ENCODE assay signal across 1 cellular context in genomic region chr9:35489313-35490154, GRCh38.
A peak's percentile ranks its signal among the peaks of the same experiment; 100 is the strongest.
TF ChIP-seq lines count a peak whose summit lies in the region.

A gene with protein sequence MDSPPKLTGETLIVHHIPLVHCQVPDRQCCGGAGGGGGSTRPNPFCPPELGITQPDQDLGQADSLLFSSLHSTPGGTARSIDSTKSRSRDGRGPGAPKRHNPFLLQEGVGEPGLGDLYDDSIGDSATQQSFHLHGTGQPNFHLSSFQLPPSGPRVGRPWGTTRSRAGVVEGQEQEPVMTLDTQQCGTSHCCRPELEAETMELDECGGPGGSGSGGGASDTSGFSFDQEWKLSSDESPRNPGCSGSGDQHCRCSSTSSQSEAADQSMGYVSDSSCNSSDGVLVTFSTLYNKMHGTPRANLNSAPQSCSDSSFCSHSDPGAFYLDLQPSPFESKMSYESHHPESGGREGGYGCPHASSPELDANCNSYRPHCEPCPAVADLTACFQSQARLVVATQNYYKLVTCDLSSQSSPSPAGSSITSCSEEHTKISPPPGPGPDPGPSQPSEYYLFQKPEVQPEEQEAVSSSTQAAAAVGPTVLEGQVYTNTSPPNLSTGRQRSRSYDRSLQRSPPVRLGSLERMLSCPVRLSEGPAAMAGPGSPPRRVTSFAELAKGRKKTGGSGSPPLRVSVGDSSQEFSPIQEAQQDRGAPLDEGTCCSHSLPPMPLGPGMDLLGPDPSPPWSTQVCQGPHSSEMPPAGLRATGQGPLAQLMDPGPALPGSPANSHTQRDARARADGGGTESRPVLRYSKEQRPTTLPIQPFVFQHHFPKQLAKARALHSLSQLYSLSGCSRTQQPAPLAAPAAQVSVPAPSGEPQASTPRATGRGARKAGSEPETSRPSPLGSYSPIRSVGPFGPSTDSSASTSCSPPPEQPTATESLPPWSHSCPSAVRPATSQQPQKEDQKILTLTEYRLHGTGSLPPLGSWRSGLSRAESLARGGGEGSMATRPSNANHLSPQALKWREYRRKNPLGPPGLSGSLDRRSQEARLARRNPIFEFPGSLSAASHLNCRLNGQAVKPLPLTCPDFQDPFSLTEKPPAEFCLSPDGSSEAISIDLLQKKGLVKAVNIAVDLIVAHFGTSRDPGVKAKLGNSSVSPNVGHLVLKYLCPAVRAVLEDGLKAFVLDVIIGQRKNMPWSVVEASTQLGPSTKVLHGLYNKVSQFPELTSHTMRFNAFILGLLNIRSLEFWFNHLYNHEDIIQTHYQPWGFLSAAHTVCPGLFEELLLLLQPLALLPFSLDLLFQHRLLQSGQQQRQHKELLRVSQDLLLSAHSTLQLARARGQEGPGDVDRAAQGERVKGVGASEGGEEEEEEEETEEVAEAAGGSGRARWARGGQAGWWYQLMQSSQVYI (N-terminal part only) (plus strand): TSS chr9:35490111. CDS start chr9:35546522, 56,411 bp downstream.

TF ChIP-seq in HepG2, 621 proteins besides CTCF, POLR2A, EP300 and RAD21 (continued from another document and continues in another):
- TF ChIP-seq ZNF318 (CRISPR knock-in tag; IDR thresholded peaks at IDR 0.05) = no peak
- TF ChIP-seq ZNF772 (CRISPR knock-in tag; IDR thresholded peaks at IDR 0.05) = peak; percentile 25; the same call in 1 of the 2 replicates
- TF ChIP-seq ZNF615 (CRISPR knock-in tag; IDR thresholded peaks at IDR 0.05; ENCODE audit: borderline replicate concordance) = no peak
- TF ChIP-seq ZNF20 (CRISPR knock-in tag; IDR thresholded peaks at IDR 0.05) = peak; percentile 33; the same call in 1 of the 2 replicates
- no peak for TF ChIP-seq MTA3 (CRISPR knock-in tag; IDR thresholded peaks at IDR 0.05)
- TF ChIP-seq NFYC (CRISPR knock-in tag; IDR thresholded peaks at IDR 0.05) = 0 out of 2 replicates have a peak, but pooled peaks have one; percentile 11
- TF ChIP-seq MXD4 (CRISPR knock-in tag; IDR thresholded peaks at IDR 0.05) = peak; percentile 69
- peak; percentile 43; the same call in 1 of the 2 replicates for TF ChIP-seq CHCHD3 (CRISPR knock-in tag; IDR thresholded peaks at IDR 0.05)
- TF ChIP-seq, protein P1, sequence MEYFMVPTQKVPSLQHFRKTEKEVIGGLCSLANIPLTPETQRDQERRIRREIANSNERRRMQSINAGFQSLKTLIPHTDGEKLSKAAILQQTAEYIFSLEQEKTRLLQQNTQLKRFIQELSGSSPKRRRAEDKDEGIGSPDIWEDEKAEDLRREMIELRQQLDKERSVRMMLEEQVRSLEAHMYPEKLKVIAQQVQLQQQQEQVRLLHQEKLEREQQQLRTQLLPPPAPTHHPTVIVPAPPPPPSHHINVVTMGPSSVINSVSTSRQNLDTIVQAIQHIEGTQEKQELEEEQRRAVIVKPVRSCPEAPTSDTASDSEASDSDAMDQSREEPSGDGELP (IDR thresholded peaks at IDR 0.05; ENCODE audit: borderline replicate concordance, low read depth) = no peak
- TF ChIP-seq ZNF253 (CRISPR knock-in tag; IDR thresholded peaks at IDR 0.05; ENCODE audit: borderline replicate concordance) = peak; percentile 94; the same call in 1 of the 2 replicates
- TF ChIP-seq DRAP1 (CRISPR knock-in tag; IDR thresholded peaks at IDR 0.05) = no peak
- TF ChIP-seq XRCC5 (optimal IDR thresholded peaks at IDR 0.05; ENCODE audit: low read length) = peak; percentile 31
- TF ChIP-seq ZNF460 (CRISPR knock-in tag; IDR thresholded peaks at IDR 0.05; ENCODE audit: borderline replicate concordance) = no peak; the same call in 1 of the 2 replicates
- no peak for TF ChIP-seq NCOA5 (CRISPR knock-in tag; IDR thresholded peaks at IDR 0.05)
- 0 out of 2 replicates have a peak, but pooled peaks have one; percentile 57 for TF ChIP-seq NFATC3 (CRISPR knock-in tag; IDR thresholded peaks at IDR 0.05)
- peak; percentile 86; the same call in 1 of the 2 replicates for TF ChIP-seq YEATS4 (CRISPR knock-in tag; IDR thresholded peaks at IDR 0.05; ENCODE audit: borderline replicate concordance)
- TF ChIP-seq ZNF619 (CRISPR knock-in tag; IDR thresholded peaks at IDR 0.05) = peak; percentile 18; the same call in 1 of the 2 replicates
- TF ChIP-seq POLR2G (IDR thresholded peaks at IDR 0.05; ENCODE audit: low read depth, low read length) = peak; percentile 84
- TF ChIP-seq SIN3A (IDR thresholded peaks at IDR 0.05; ENCODE audit: borderline replicate concordance, low read depth, low read length) = 0 out of 2 replicates have a peak, but pooled peaks have one; percentile 3
- no peak for TF ChIP-seq SSRP1 (CRISPR knock-in tag; IDR thresholded peaks at IDR 0.05)
- peak; percentile 52; the same call in 1 of the 2 replicates for TF ChIP-seq ZNF768 (CRISPR knock-in tag; IDR thresholded peaks at IDR 0.05)
- no peak for TF ChIP-seq ZFP82 (CRISPR knock-in tag; IDR thresholded peaks at IDR 0.05; ENCODE audit: borderline replicate concordance)
- TF ChIP-seq, protein P2, sequence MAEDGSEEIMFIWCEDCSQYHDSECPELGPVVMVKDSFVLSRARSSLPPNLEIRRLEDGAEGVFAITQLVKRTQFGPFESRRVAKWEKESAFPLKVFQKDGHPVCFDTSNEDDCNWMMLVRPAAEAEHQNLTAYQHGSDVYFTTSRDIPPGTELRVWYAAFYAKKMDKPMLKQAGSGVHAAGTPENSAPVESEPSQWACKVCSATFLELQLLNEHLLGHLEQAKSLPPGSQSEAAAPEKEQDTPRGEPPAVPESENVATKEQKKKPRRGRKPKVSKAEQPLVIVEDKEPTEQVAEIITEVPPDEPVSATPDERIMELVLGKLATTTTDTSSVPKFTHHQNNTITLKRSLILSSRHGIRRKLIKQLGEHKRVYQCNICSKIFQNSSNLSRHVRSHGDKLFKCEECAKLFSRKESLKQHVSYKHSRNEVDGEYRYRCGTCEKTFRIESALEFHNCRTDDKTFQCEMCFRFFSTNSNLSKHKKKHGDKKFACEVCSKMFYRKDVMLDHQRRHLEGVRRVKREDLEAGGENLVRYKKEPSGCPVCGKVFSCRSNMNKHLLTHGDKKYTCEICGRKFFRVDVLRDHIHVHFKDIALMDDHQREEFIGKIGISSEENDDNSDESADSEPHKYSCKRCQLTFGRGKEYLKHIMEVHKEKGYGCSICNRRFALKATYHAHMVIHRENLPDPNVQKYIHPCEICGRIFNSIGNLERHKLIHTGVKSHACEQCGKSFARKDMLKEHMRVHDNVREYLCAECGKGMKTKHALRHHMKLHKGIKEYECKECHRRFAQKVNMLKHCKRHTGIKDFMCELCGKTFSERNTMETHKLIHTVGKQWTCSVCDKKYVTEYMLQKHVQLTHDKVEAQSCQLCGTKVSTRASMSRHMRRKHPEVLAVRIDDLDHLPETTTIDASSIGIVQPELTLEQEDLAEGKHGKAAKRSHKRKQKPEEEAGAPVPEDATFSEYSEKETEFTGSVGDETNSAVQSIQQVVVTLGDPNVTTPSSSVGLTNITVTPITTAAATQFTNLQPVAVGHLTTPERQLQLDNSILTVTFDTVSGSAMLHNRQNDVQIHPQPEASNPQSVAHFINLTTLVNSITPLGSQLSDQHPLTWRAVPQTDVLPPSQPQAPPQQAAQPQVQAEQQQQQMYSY (CRISPR knock-in tag; IDR thresholded peaks at IDR 0.05) = peak; percentile 53; the same call in 1 of the 2 replicates
- TF ChIP-seq GLI4 (CRISPR knock-in tag; IDR thresholded peaks at IDR 0.05; ENCODE audit: borderline replicate concordance) = peak; percentile 20; the same call in 1 of the 2 replicates
- no peak for TF ChIP-seq SMAD1 (CRISPR knock-in tag; IDR thresholded peaks at IDR 0.05; ENCODE audit: borderline replicate concordance, low read depth)
- no peak for TF ChIP-seq ZIK1 (CRISPR knock-in tag; IDR thresholded peaks at IDR 0.05; ENCODE audit: borderline replicate concordance, low read depth)
- TF ChIP-seq NCOA1 (CRISPR knock-in tag; IDR thresholded peaks at IDR 0.05) = 0 out of 2 replicates have a peak, but pooled peaks have one; percentile 64
- no peak for TF ChIP-seq SP4 (CRISPR knock-in tag; IDR thresholded peaks at IDR 0.05)
- no peak for TF ChIP-seq STAT5B (CRISPR knock-in tag; IDR thresholded peaks at IDR 0.05)
- TF ChIP-seq ATF6 (CRISPR knock-in tag; conservative IDR thresholded peaks at IDR 0.05) = 0 out of 2 replicates have a peak, but pooled peaks have one; percentile 19
